In genomic region chr16:822174-822908, GRCh38 we compare ENCODE assay signal across 20 cellular contexts. TPM values are rescaled to one million over a fixed set of nuclear protein-coding genes. Genes with fewer than 3 reads are reported as not detected.
DNase-seq lines count a peak whose midpoint lies in the region; ATAC-seq and TF ChIP-seq lines count a peak whose summit lies in the region.
"Had no signal": no experiment of that assay in that cellular context is flagged by ENCODE, and none has a peak within 500 bp of the region (broad histone marks: within the 10 kb centered on the region; RNA-seq: fewer than 3 reads in every experiment).

No MANE protein-coding gene starts in this region.

- H2AFZ ChIP-seq in neuronal stem cell (ENCODE audit: low read length) = no peak overlapping the region

- peak overlapping the region; percentile 84 for H3K14ac ChIP-seq in neuronal stem cell (ENCODE audit: low read length)

- no peak overlapping the region for H2BK12ac ChIP-seq in neuronal stem cell (ENCODE audit: low read length)

- H3K4me1 ChIP-seq in neuronal stem cell (ENCODE audit: control insufficient read depth in 2 of 2, insufficient read depth in 1 of 2, low read depth in 1 of 2, low read length in 2 of 2) = peaks cover 3% of the 10 kb centered on the region in 2 donors

- H3K9me3 Mint-ChIP-seq in WTC11 = no peaks in the 10 kb centered on the region
- H3K9me3 Mint-ChIP-seq: CD4-positive, CD25-positive, alpha-beta regulatory T cell had no signal

- no peak for ATAC-seq in WTC11
- no peak for ATAC-seq in GM19455 (IDR thresholded peaks at IDR 0.05; ENCODE audit: unreplicated experiment)

- POLR2A ChIA-PET in WTC11 (lab: Charles Lee) = no interaction called here

- H3K4ac ChIP-seq in neuronal stem cell (ENCODE audit: low read length) = peak overlapping the region; percentile 55

- peaks cover 8 to 15% of the 10 kb centered on the region in 2 donors for H3K9me3 ChIP-seq in neuronal stem cell (replicated peaks in 1 of 2; ENCODE audit: control insufficient read depth in 2 of 2, insufficient read depth in 1 of 2, low read depth in 1 of 2, low read length in 2 of 2)

- peaks cover 0 to 25% (median 0%) of the 10 kb centered on the region in 3 experiments for H3K27me3 ChIP-seq in neuronal stem cell (ENCODE audit: control insufficient read depth in 3 of 3, insufficient read depth in 3 of 3, low read depth in 1 of 3, low read length in 3 of 3)

- TF ChIP-seq CTCF in WTC11 (IDR thresholded peaks at IDR 0.05) = no peak

- no peak overlapping the region for H3K4me3 ChIP-seq in neuronal stem cell (ENCODE audit: low read length in 2 of 2)
- H3K4me3 ChIP-seq: BLaER1 treated with 17β-estradiol and CSF1 and Interleukin-3, amounts not matched to agents 10 nM and 100 nM had no signal

- H3K23ac ChIP-seq in neuronal stem cell (ENCODE audit: low read depth, low read length, poor library complexity) = peak overlapping the region; percentile 56

- no peaks in the 10 kb centered on the region for H3K36me3 ChIP-seq in neuronal stem cell (replicated peaks in 1 of 2; ENCODE audit: control insufficient read depth in 2 of 2, insufficient read depth in 2 of 2, low read length in 2 of 2)
- H3K36me3 ChIP-seq: BLaER1 treated with 17β-estradiol and CSF1 and Interleukin-3, amounts not matched to agents 10 nM and 100 nM had no signal

- H2BK15ac ChIP-seq in neuronal stem cell (ENCODE audit: low read length) = peak overlapping the region; percentile 62

- no peaks in the 10 kb centered on the region; the same call in 1 of the 2 replicates for H3K27me3 Mint-ChIP-seq in WTC11 (ENCODE audit: low read depth)

- H2BK120ac ChIP-seq in neuronal stem cell (ENCODE audit: low read depth, low read length) = no peak overlapping the region

- no peak overlapping the region for H3K4me2 ChIP-seq in neuronal stem cell (ENCODE audit: insufficient read depth, low read length, poor library complexity, severe bottlenecking)

- no peak overlapping the region for H3K9ac ChIP-seq in neuronal stem cell (ENCODE audit: low read depth, low read length, poor library complexity)
- H3K9ac ChIP-seq: BLaER1 treated with 17β-estradiol and CSF1 and Interleukin-3, amounts not matched to agents 10 nM and 100 nM had no signal

- WGBS in neuronal stem cell (ENCODE audit: extremely low coverage in 2 of 2, insufficient read length in 2 of 2, insufficient replicate concordance in 1 of 2), 2 donors = no CpG with 5 or more reads among the region's 21 CpGs

- 0 out of 2 replicates have a peak overlapping the region, but pooled peaks have one; percentile 36 for H3K27ac Mint-ChIP-seq in WTC11
- H3K27ac Mint-ChIP-seq: HFFc6 had no signal

- peak overlapping the region; percentile 68 for H4K8ac ChIP-seq in neuronal stem cell (ENCODE audit: low read depth, low read length)

- H4K91ac ChIP-seq in neuronal stem cell (ENCODE audit: low read depth, low read length, poor library complexity) = no peak overlapping the region

- H2BK5ac ChIP-seq in neuronal stem cell (ENCODE audit: low read length) = no peak overlapping the region

- peak overlapping the region; percentile 24 for H2AK5ac ChIP-seq in neuronal stem cell (ENCODE audit: low read depth, low read length)

- H3K4me3 Mint-ChIP-seq in WTC11 = no peak overlapping the region
- H3K4me3 Mint-ChIP-seq: CD4-positive, CD25-positive, alpha-beta regulatory T cell; HFFc6 had no signal

- peaks cover 4% of the 10 kb centered on the region for H3K4me1 Mint-ChIP-seq in WTC11

- H3K27ac ChIP-seq in neuronal stem cell (replicated peaks; ENCODE audit: low read length) = no peak overlapping the region
- H3K27ac ChIP-seq: 22Rv1; BLaER1 treated with 17β-estradiol and CSF1 and Interleukin-3, amounts not matched to agents 10 nM and 100 nM; HL-60 had no signal

- DNase-seq in DMS 273 (lab: John Stamatoyannopoulos, UW; ENCODE audit: unreplicated experiment) (peak; percentile 55), DMS 273 treated with DMSO at 0.1 percent for 48 hours (lab: John Stamatoyannopoulos, UW) (no peak), COLO668 (lab: John Stamatoyannopoulos, UW; ENCODE audit: unreplicated experiment) (peak; percentile 25), WTC11 (ENCODE audit: low spot score) (no peak), neuronal stem cell (ENCODE audit: low spot score) (no peak), globus pallidus (ENCODE audit: low spot score) (no peak), NCI-H1417 treated with DMSO at 0.1 percent for 48 hours (lab: John Stamatoyannopoulos, UW) (no peak)
- DNase-seq: AML-193; Calu3; CD4-positive, CD25-positive, alpha-beta regulatory T cell; DMS153; GF-D8; HCEC 1CT; HFFc6; KBM-7 had no signal

- peak overlapping the region; percentile 67 for H3K18ac ChIP-seq in neuronal stem cell (ENCODE audit: low read length)

- peaks cover 2% of the 10 kb centered on the region for H3K79me1 ChIP-seq in neuronal stem cell (ENCODE audit: low read depth, low read length)

- H3K36me3 Mint-ChIP-seq in WTC11 = no peaks in the 10 kb centered on the region
- H3K36me3 Mint-ChIP-seq: CD4-positive, CD25-positive, alpha-beta regulatory T cell had no signal

- CTCF ChIA-PET in WTC11 (lab: Charles Lee) = interaction anchor here (0.6 to 7.8 kb wide), 3 partner anchors 52 to 281 kb away, joined by 3 to 31 read pairs (median 4); no protein-coding TSS in a partner anchor

TF ChIP-seq in WTC11, 78 proteins besides CTCF, POLR2A, EP300 and RAD21:
- TF ChIP-seq ZNF423 (CRISPR knock-in tag; IDR thresholded peaks at IDR 0.05) (no peak), FOXK1 (CRISPR knock-in tag; IDR thresholded peaks at IDR 0.05) (no peak), E2F5 (CRISPR knock-in tag; IDR thresholded peaks at IDR 0.05) (no peak), GABPB1 (CRISPR knock-in tag; IDR thresholded peaks at IDR 0.05) (no peak), CBFB (CRISPR knock-in tag; IDR thresholded peaks at IDR 0.05; ENCODE audit: low read depth) (no peak), ATF1 (CRISPR knock-in tag; IDR thresholded peaks at IDR 0.05) (no peak), SMAD4 (CRISPR knock-in tag; IDR thresholded peaks at IDR 0.05) (no peak)
- TF ChIP-seq, protein P1, sequence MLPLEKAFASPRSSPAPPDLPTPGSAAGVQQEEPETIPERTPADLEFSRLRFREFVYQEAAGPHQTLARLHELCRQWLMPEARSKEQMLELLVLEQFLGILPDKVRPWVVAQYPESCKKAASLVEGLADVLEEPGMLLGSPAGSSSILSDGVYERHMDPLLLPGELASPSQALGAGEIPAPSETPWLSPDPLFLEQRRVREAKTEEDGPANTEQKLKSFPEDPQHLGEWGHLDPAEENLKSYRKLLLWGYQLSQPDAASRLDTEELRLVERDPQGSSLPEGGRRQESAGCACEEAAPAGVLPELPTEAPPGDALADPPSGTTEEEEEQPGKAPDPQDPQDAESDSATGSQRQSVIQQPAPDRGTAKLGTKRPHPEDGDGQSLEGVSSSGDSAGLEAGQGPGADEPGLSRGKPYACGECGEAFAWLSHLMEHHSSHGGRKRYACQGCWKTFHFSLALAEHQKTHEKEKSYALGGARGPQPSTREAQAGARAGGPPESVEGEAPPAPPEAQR (CRISPR knock-in tag; IDR thresholded peaks at IDR 0.05) = no peak
- TF ChIP-seq, protein P2, sequence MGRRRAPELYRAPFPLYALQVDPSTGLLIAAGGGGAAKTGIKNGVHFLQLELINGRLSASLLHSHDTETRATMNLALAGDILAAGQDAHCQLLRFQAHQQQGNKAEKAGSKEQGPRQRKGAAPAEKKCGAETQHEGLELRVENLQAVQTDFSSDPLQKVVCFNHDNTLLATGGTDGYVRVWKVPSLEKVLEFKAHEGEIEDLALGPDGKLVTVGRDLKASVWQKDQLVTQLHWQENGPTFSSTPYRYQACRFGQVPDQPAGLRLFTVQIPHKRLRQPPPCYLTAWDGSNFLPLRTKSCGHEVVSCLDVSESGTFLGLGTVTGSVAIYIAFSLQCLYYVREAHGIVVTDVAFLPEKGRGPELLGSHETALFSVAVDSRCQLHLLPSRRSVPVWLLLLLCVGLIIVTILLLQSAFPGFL (CRISPR knock-in tag; IDR thresholded peaks at IDR 0.05; ENCODE audit: borderline replicate concordance) = no peak

RNA-seq across cellular contexts. Expression of gene GNG13, which starts 21.8 kb away (rescaled TPM):
- total RNA-seq in WTC11 (2021) = 0.34 TPM in 1 of 3 replicates, not detected in the others
- 0.52 TPM for polyA plus RNA-seq in neuronal stem cell (2013, experiment 1 of 2)
- polyA plus RNA-seq in neuronal stem cell (2013, experiment 2 of 2) = 0.51 TPM
- total RNA-seq: Calu3; CD4-positive, CD25-positive, alpha-beta regulatory T cell; H4; HFFc6 had no signal
- polyA plus RNA-seq: CD4-positive, CD25-positive, alpha-beta regulatory T cell had no signal

RNA-seq across cellular contexts. Expression of gene CHTF18, which starts 33.9 kb away (rescaled TPM):
- total RNA-seq in WTC11 (2021) = 177 to 183 TPM (median 181 TPM) in 3 replicates
- 77.3 TPM for polyA plus RNA-seq in neuronal stem cell (2013, experiment 1 of 2)
- 69.6 TPM for polyA plus RNA-seq in neuronal stem cell (2013, experiment 2 of 2)

RNA-seq across cellular contexts. Expression of gene RPUSD1, which starts 34.2 kb away (rescaled TPM):
- 35.0 to 45.1 TPM (median 36.6 TPM) in 3 replicates for total RNA-seq in WTC11 (2021)
- polyA plus RNA-seq in neuronal stem cell (2013, experiment 1 of 2) = 14.5 TPM
- polyA plus RNA-seq in neuronal stem cell (2013, experiment 2 of 2) = 15.3 TPM

Comparison
In these comparisons a context has a peak if more than half of its experiments do, and no peak if none do; other contexts are left out.
1. DNase-seq: peak in DMS 273 (single experiment) and COLO668 (single experiment); none in DMS 273 treated with DMSO at 0.1 percent for 48 hours (single experiment), WTC11 (single experiment), neuronal stem cell (single experiment), globus pallidus (single experiment) and NCI-H1417 treated with DMSO at 0.1 percent for 48 hours (single experiment).